25 cellular contexts compared by ENCODE assay signal in the genomic region with DNA sequence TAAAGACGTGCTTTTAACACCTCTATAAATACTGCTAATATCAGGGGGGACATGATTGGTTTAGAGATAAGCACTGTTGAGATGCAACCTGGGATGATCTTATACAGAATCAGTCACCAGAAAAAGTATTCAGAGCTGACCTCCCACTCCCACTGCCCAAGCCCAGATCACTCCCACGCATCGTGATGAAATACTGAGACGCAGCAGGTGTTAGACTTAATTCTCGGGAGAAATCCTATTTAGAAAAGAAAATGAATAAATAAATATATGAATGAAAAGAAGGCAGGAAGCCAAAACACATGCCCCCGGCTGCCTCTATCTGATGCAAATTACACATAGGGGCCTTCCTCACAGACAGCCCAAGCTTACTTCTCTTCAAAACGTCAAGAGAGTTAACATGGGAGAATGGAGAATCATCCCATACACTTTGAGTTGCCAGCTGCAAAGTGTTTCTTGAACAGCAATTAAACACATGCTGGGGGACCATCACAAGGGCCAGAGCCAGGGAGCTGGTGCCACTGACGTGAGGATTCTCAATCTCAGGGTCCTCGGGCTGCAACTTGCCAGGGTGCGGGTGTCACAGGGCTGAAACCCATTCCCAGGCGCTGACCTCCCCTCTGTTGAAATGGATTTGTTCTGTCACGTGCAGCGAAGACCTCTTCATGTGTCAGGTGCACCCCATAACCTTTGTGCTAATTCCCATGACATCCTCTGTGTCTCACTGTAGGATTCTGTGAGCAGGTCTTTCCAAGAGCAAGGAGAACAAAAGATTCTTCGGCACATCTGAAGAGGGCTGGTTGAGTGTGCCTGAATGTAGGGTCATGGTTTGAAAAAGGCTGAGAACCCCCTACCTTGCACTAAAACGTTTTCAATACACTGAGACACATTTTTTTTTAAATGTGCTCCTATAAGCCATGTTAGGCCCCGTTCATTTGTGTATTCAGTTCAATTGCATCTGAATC.
"Had no signal": no experiment of that assay in that cellular context is flagged by ENCODE, and none has a peak within 500 bp of the region (broad histone marks: within the 10 kb centered on the region; RNA-seq: fewer than 3 reads in every experiment).

No MANE protein-coding gene starts in this region.

- H3K4me1 ChIP-seq: esophagus muscularis mucosa, sigmoid colon, stomach, thyroid gland, upper lobe of left lung had no signal

- DNase-seq: activated CD4-positive, alpha-beta T cell treated with anti-CD3 and anti-CD28 coated beads for 36 hours; activated CD4-positive, CD25-positive, alpha-beta regulatory T cell; activated CD8-positive, alpha-beta memory T cell treated with anti-CD3 and anti-CD28 coated beads, Interleukin-2, amount 10 ng/mL, durations not matched to agents 7 days and 5 days; activated CD8-positive, alpha-beta T cell treated with anti-CD3 and anti-CD28 coated beads, Interleukin-2, amount 10 ng/mL, durations not matched to agents 7 days and 5 days; activated T-cell treated with anti-CD3 and anti-CD28 coated beads, Interleukin-2, amount 50 U/mL, for 48 hours; dorsolateral prefrontal cortex; foreskin melanocyte; immature natural killer cell; kidney; left colon; midbrain; naive thymus-derived CD4-positive, alpha-beta T cell; sigmoid colon; small intestine; stimulated activated CD4-positive, alpha-beta T cell treated with anti-CD3 and anti-CD28 coated beads, Interleukin-4, amount 100 ng/mL, for 24 hours; stimulated activated CD8-positive, alpha-beta memory T cell treated with anti-CD3 and anti-CD28 coated beads, Interleukin-4, amount 100 ng/mL, for 48 hours; stimulated activated naive B cell treated with anti-CD40 and anti-IgM and Interleukin-4, amounts not matched to agents 10 μg/mL and 1 μg/mL and 100 μg/mL, for 72 hours; stomach; T-helper 1 cell; thyroid gland; upper lobe of left lung had no signal

- H3K9me3 ChIP-seq: neutrophil, sigmoid colon, stomach, thyroid gland, upper lobe of left lung had no signal

- H3K27ac ChIP-seq: cardiac muscle cell, coronary artery, dorsolateral prefrontal cortex, esophagus muscularis mucosa, neutrophil, sigmoid colon, stomach, thyroid gland, upper lobe of left lung had no signal

- H3K4me3 ChIP-seq: cardiac muscle cell, coronary artery, dorsolateral prefrontal cortex, esophagus muscularis mucosa, sigmoid colon, stomach, thyroid gland, upper lobe of left lung had no signal

- ATAC-seq: activated CD4-positive, alpha-beta T cell treated with anti-CD3 and anti-CD28 coated beads for 36 hours; activated CD8-positive, alpha-beta memory T cell treated with anti-CD3 and anti-CD28 coated beads, Interleukin-2, amount 10 ng/mL, durations not matched to agents 7 days and 5 days; activated CD8-positive, alpha-beta T cell treated with anti-CD3 and anti-CD28 coated beads, Interleukin-2, amount 10 ng/mL, durations not matched to agents 7 days and 5 days; left colon; naive thymus-derived CD4-positive, alpha-beta T cell; stimulated activated naive B cell treated with anti-CD40 and anti-IgM and Interleukin-4, amounts not matched to agents 10 μg/mL and 1 μg/mL and 100 μg/mL, for 72 hours had no signal

- H3K36me3 ChIP-seq: cardiac muscle cell, esophagus muscularis mucosa, neutrophil, sigmoid colon, stomach, thyroid gland, upper lobe of left lung had no signal

- H3K27me3 ChIP-seq: cardiac muscle cell, esophagus muscularis mucosa, neutrophil, sigmoid colon, stomach, thyroid gland, upper lobe of left lung had no signal
